In genomic region chr10:125261491-125262186, GRCh38 we compare ENCODE assay signal across 18 cellular contexts.
A peak's percentile ranks its signal among the peaks of the same experiment; 100 is the strongest.
DNase-seq lines count a peak whose midpoint lies in the region; ATAC-seq and TF ChIP-seq lines count a peak whose summit lies in the region.
"Had no signal": no experiment of that assay in that cellular context is flagged by ENCODE, and none has a peak within 500 bp of the region (broad histone marks: within the 10 kb centered on the region; RNA-seq: fewer than 3 reads in every experiment).

No MANE protein-coding gene starts in this region.

- no peak overlapping the region for H3K4me3 ChIP-seq in HEK293 (ENCODE audit: low read depth, low read length)
- no peak overlapping the region for H3K4me3 ChIP-seq in mesendoderm (ENCODE audit: low read length)
- H3K4me3 ChIP-seq: GM23338, MG63 had no signal

- H3K79me1 ChIP-seq in mesendoderm (ENCODE audit: low read length): no peaks in the 10 kb centered on the region

- no peaks in the 10 kb centered on the region for H3K4me1 ChIP-seq in HEK293 (ENCODE audit: control insufficient read depth, insufficient read depth, low read length)
- peaks cover 3% of the 10 kb centered on the region for H3K4me1 ChIP-seq in mesendoderm (ENCODE audit: control insufficient read depth, low read depth, low read length)

- no peaks in the 10 kb centered on the region for H3K79me2 ChIP-seq in mesendoderm (ENCODE audit: control insufficient read depth, insufficient read depth, low read length)

- no peak overlapping the region for H3K23ac ChIP-seq in mesendoderm (ENCODE audit: low read length)

- no peak overlapping the region for H3K4ac ChIP-seq in mesendoderm (ENCODE audit: low read depth, low read length)

- no peak overlapping the region for H3K18ac ChIP-seq in mesendoderm (ENCODE audit: low read length)

- no peaks in the 10 kb centered on the region for H3K9me3 ChIP-seq in HEK293 (ENCODE audit: control insufficient read depth, insufficient read depth, low read depth, low read length)
- H3K9me3 ChIP-seq: MG63 had no signal

- no peak overlapping the region for H4K5ac ChIP-seq in mesendoderm (ENCODE audit: low read length)

- WGBS in mesendoderm (ENCODE audit: extremely low coverage, insufficient coverage, low lambda C conversion rate): no CpG with 5 or more reads among the region's 6 CpGs

- H3K4me2 ChIP-seq in mesendoderm (ENCODE audit: low read length): no peak overlapping the region
- H3K4me2 ChIP-seq: GM23338 had no signal

- H2AK5ac ChIP-seq in mesendoderm (ENCODE audit: low read length): peak overlapping the region; percentile 71

- DNase-seq in activated CD8-positive, alpha-beta memory T cell treated with anti-CD3 and anti-CD28 coated beads for 24 hours: peak; percentile 28
- no peak for DNase-seq in activated CD8-positive, alpha-beta memory T cell treated with anti-CD3 and anti-CD28 coated beads, Interleukin-2, amount 50 U/mL, for 48 hours
- DNase-seq in mesendoderm (no peak), medulla oblongata (ENCODE audit: extremely low spot score) (no peak)
- DNase-seq in stimulated activated naive CD8-positive, alpha-beta T cell treated with anti-CD3 and anti-CD28 coated beads, Interleukin-15, Interleukin-2, amounts not matched to agents 100 U/mL and 50 U/mL, for 24 hours: no peak
- DNase-seq: DMS53; H9; HFFc6; KBM-7; MG63; NCI-H2029 treated with DMSO at 0.1 percent for 48 hours; NCI-H446 treated with DMSO at 0.1 percent for 48 hours; NCI-H82; NK-92 treated with Interleukin-12 subunit alpha and Interleukin-12 subunit beta, amount 100 ng/mL, for 24 hours; PC-3 had no signal

- no peak overlapping the region for H3K56ac ChIP-seq in mesendoderm (ENCODE audit: low read length)

- H2BK15ac ChIP-seq in mesendoderm (replicated peaks; ENCODE audit: low read depth): no peak overlapping the region

- H2BK120ac ChIP-seq in mesendoderm (ENCODE audit: low read depth, low read length): no peak overlapping the region

- H3K27ac ChIP-seq in HEK293 (ENCODE audit: extremely low read depth, low read depth, low read length) (no peak overlapping the region), mesendoderm (ENCODE audit: low read depth, low read length) (no peak overlapping the region)

- POLR2A ChIA-PET in HEK293 (lab: Yijun Ruan, JAX): no interaction called here

- CTCF ChIA-PET in HEK293 (lab: Yijun Ruan, JAX): no interaction called here

- H3K27me3 ChIP-seq in mesendoderm (ENCODE audit: insufficient read depth, low read length, poor library complexity): no peaks in the 10 kb centered on the region
- H3K27me3 ChIP-seq: MG63 had no signal

- no peak overlapping the region for H3K9ac ChIP-seq in mesendoderm (ENCODE audit: low read length)

- ATAC-seq in stimulated activated naive CD8-positive, alpha-beta T cell treated with anti-CD3 and anti-CD28 coated beads, Interleukin-15, Interleukin-2, amounts not matched to agents 100 U/mL and 50 U/mL, for 24 hours: peak; percentile 45
- ATAC-seq in HG02623 (IDR thresholded peaks at IDR 0.05; ENCODE audit: unreplicated experiment): no peak
- ATAC-seq: GM23338, PC-3 had no signal

- H2BK5ac ChIP-seq in mesendoderm (ENCODE audit: low read length): no peak overlapping the region

- H3K36me3 ChIP-seq in HEK293 (ENCODE audit: control insufficient read depth in 2 of 2, insufficient read depth in 1 of 2, low read length in 2 of 2) (no peaks in the 10 kb centered on the region), mesendoderm (ENCODE audit: control insufficient read depth, insufficient read depth, low read length) (no peaks in the 10 kb centered on the region)
- H3K36me3 ChIP-seq: MG63 had no signal

- no peak overlapping the region for H4K8ac ChIP-seq in mesendoderm (ENCODE audit: low read depth, low read length)

- TF ChIP-seq CTCF in HEK293 (tag by site-specific recombination; IDR thresholded peaks at IDR 0.05): no peak

TF ChIP-seq in HEK293, 187 proteins besides CTCF, POLR2A, EP300 and RAD21:
- TF ChIP-seq ZNF184 (tag by site-specific recombination; IDR thresholded peaks at IDR 0.05) (no peak), SCRT2 (tag by site-specific recombination; IDR thresholded peaks at IDR 0.05) (peak; percentile 32; the same call in 1 of the 2 replicates)
